ENCODE assay signal across 8 cellular contexts in genomic region chr4:109702950-109703663, GRCh38. TPM values are rescaled to one million over a fixed set of nuclear protein-coding genes. Genes with fewer than 3 reads are reported as not detected.
A peak's percentile ranks its signal among the peaks of the same experiment; 100 is the strongest.
DNase-seq lines count a peak whose midpoint lies in the region; ATAC-seq, FAIRE-seq and TF ChIP-seq lines count a peak whose summit lies in the region.

CASP6 (minus strand) TSS chr4:109703445; CDS start chr4:109703395, 50 bp downstream.

- peak; percentile 42; the same call in 1 of the 2 replicates for TF ChIP-seq POLR2A in A549 (IDR thresholded peaks at IDR 0.05; ENCODE audit: low read length)

- TF ChIP-seq CTCF in A549 (IDR thresholded peaks at IDR 0.05), result peak; percentile 48; the same call in 2 of the 3 replicates
- peak; percentile 66 for TF ChIP-seq CTCF in VCaP (conservative IDR thresholded peaks at IDR 0.05)

- in situ Hi-C loops in T47D (cut with HindIII; ENCODE audit: low pct_unique_long_range_greater_than_20kb, low sequenced_read_pairs), result no loop called here

- H3K9ac ChIP-seq in iPS-18a (ENCODE audit: low read length) (peak within 1 kb of the TSS; percentile 92), skeletal muscle tissue (ENCODE audit: low read depth in 1 of 3, low read length in 3 of 3) (peak within 1 kb of the TSS; percentile 76 to 86 (median 82))

- peak; percentile 23 to 46; a peak in 4 of 5 replicates for TF ChIP-seq RAD21 in A549 (conservative IDR thresholded peaks at IDR 0.05 in 1 of 2, IDR thresholded peaks at IDR 0.05 in 1 of 2)

- no peak for FAIRE-seq in A549 (lab: Jason Lieb, UNC)

- 0% methylated on average over 12 of the region's 72 CpGs for WGBS in A549 (ENCODE audit: missing lambda C conversion rate)

- peak; percentile 54 to 73 for DNase-seq in A549 (ENCODE audit: low read depth in 1 of 2, low spot score in 1 of 2)
- DNase-seq in NCI-H2107 treated with DMSO at 0.1 percent for 48 hours (lab: John Stamatoyannopoulos, UW; ENCODE audit: unreplicated experiment), result peak; percentile 32
- DNase-seq in T47D (ENCODE audit: low read depth in 1 of 2, low spot score in 1 of 2), result peak; percentile 72 to 83

- POLR2A ChIA-PET in A549 (lab: Yijun Ruan, JAX), result interaction anchor here (0.7 to 1.2 kb wide), 2 partner anchors 112 kb away, joined by 3 to 5 read pairs; no protein-coding TSS in a partner anchor

- H3K27ac ChIP-seq in A549, result peak within 1 kb of the TSS; percentile 78 to 97
- peak within 1 kb of the TSS; percentile 67 for H3K27ac ChIP-seq in VCaP
- H3K27ac ChIP-seq in iPS-18a (ENCODE audit: low read length), result peak within 1 kb of the TSS; percentile 75
- peak within 1 kb of the TSS; percentile 72 for H3K27ac ChIP-seq in skeletal muscle tissue (ENCODE audit: low read depth, low read length)

- H3K4me2 ChIP-seq in A549, result peak within 1 kb of the TSS; percentile 85

- no peak for TF ChIP-seq EP300 in A549 (IDR thresholded peaks at IDR 0.05)

- CTCF ChIA-PET in A549 (lab: Yijun Ruan, JAX), result interaction anchor here (0.7 to 1.9 kb wide), 6 partner anchors 39 to 282 kb away, joined by 3 to 7 read pairs (median 5); no protein-coding TSS in a partner anchor

- peaks cover 5% of the 10 kb centered on the region for H3K36me3 ChIP-seq in iPS-18a (ENCODE audit: control insufficient read depth, low read depth, low read length)
- H3K36me3 ChIP-seq in skeletal muscle tissue (ENCODE audit: control insufficient read depth in 3 of 3, insufficient read depth in 3 of 3, low read length in 3 of 3), result peaks cover 0 to 1% (median 1%) of the 10 kb centered on the region in 3 donors

- H3K9me3 ChIP-seq in A549, result no peaks in the 10 kb centered on the region
- no peaks in the 10 kb centered on the region for H3K9me3 ChIP-seq in iPS-18a (ENCODE audit: control insufficient read depth, low read depth, low read length)
- H3K9me3 ChIP-seq in skeletal muscle tissue (ENCODE audit: control insufficient read depth in 3 of 3, low read length in 3 of 3), result no peaks in the 10 kb centered on the region

- no peaks in the 10 kb centered on the region for H3K27me3 ChIP-seq in iPS-18a (ENCODE audit: control insufficient read depth, insufficient read depth, low read length)
- H3K27me3 ChIP-seq in skeletal muscle tissue (ENCODE audit: control insufficient read depth in 3 of 3, insufficient read depth in 3 of 3, low read length in 3 of 3), result no peaks in the 10 kb centered on the region

- ATAC-seq in A549 (peak; percentile 93), GM18517 (IDR thresholded peaks at IDR 0.05; ENCODE audit: unreplicated experiment) (peak; percentile 68), HG03039 (IDR thresholded peaks at IDR 0.05; ENCODE audit: unreplicated experiment) (peak; percentile 64)

- H3K4me1 ChIP-seq in A549 (peaks cover 16% of the 10 kb centered on the region), iPS-18a (ENCODE audit: control insufficient read depth, low read depth, low read length) (peaks cover 9% of the 10 kb centered on the region), skeletal muscle tissue (ENCODE audit: control insufficient read depth in 3 of 3, insufficient read depth in 3 of 3, low read length in 3 of 3) (peaks cover 8 to 11% (median 9%) of the 10 kb centered on the region in 3 donors)

- H3K4me3 ChIP-seq in A549, result peak within 1 kb of the TSS; percentile 66
- H3K4me3 ChIP-seq in iPS-18a (ENCODE audit: low read length), result peak within 1 kb of the TSS; percentile 85
- H3K4me3 ChIP-seq in skeletal muscle tissue (ENCODE audit: low read length in 3 of 3), result peak within 1 kb of the TSS; percentile 82 to 92 (median 92)

TF ChIP-seq in A549, 52 proteins besides CTCF, POLR2A, EP300 and RAD21:
- TF ChIP-seq SMC3 (IDR thresholded peaks at IDR 0.05) (peak; percentile 51; the same call in 2 of the 3 replicates), PHF8 (IDR thresholded peaks at IDR 0.05; ENCODE audit: borderline replicate concordance, low read depth) (0 out of 2 replicates have a peak, but pooled peaks have one; percentile 10), ZC3H11A (IDR thresholded peaks at IDR 0.05) (no peak), JUN (IDR thresholded peaks at IDR 0.05) (peak in 1 of 2 experiments; percentile 64; a peak in 2 of 5 replicates), MYC (IDR thresholded peaks at IDR 0.05; ENCODE audit: borderline replicate concordance, low read length) (no peak), MAX (IDR thresholded peaks at IDR 0.05) (peak; percentile 46; the same call in 1 of the 2 replicates)

RNA-seq across cellular contexts. Expression of gene CASP6, which starts in this region (rescaled TPM):
- 32.6 and 39.2 TPM in 2 replicates for polyA plus RNA-seq in A549 (2011; rRNA removed)
- 18.2 and 20.9 TPM in 2 replicates for polyA plus RNA-seq in A549 (2012; cell fraction: cytosol; rRNA removed)
- polyA plus RNA-seq in A549 (2012; cell fraction: nucleus; rRNA removed), result 5.9 and 8.8 TPM in 2 replicates
- polyA plus RNA-seq in A549 (2017; fragmentation: RNase III; extraction: RNeasy Plus Mini Kit Qiagen cat#74134 plus additional on column Dnase treatment), result 19.2 to 21.2 TPM (median 19.8 TPM) in 3 replicates
- polyA minus RNA-seq in A549 (2011; rRNA and poly(A)+ RNA removed), result 13.9 and 17.7 TPM in 2 replicates
- 14.6 TPM for total RNA-seq in skeletal muscle tissue

Comparison
In these comparisons a context has a peak if more than half of its experiments do, and no peak if none do; other contexts are left out.
1. Peak in every context shown above with its lines: DNase-seq, ATAC-seq, H3K4me3 ChIP-seq and H3K27ac ChIP-seq.